In the genomic region with DNA sequence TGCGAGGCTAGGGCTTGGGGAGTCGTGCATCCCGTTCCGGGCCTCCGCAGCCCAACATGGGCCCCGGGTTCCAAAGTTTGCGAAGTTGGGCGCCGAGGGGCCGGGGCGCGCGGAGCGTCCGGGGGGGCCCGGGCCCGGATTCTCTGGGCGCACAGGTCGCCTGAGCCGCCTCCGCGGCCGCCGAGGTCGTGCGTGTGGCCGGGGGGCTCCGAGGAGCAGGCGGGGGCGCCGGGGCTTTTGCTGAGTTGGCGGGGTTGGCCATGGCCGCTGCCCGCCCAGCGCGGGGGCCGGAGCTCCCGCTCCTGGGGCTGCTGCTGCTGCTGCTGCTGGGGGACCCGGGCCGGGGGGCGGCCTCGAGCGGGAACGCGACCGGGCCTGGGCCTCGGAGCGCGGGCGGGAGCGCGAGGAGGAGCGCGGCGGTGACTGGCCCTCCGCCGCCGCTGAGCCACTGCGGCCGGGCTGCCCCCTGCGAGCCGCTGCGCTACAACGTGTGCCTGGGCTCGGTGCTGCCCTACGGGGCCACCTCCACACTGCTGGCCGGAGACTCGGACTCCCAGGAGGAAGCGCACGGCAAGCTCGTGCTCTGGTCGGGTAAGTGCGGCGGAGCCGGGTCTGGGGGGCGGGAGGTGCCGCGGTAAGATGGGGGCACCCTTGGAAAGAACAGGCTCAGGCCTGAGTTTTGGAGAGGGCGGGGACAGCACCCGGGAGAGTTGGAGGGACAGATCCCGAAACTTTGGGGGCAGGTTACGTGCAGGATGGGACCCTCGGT, we compare ENCODE assay signal across 1 cellular context.
TF ChIP-seq lines count a peak whose summit lies in the region.

No MANE protein-coding gene starts in this region.

TF ChIP-seq in HepG2, 621 proteins besides CTCF, POLR2A, EP300 and RAD21 (continued from another document and continues in another):
- TF ChIP-seq ZNF142 (CRISPR knock-in tag; IDR thresholded peaks at IDR 0.05) = no peak
- no peak for TF ChIP-seq ZNF430 (CRISPR knock-in tag; IDR thresholded peaks at IDR 0.05)
- TF ChIP-seq ZNF784 (CRISPR knock-in tag; IDR thresholded peaks at IDR 0.05; ENCODE audit: borderline replicate concordance) = 0 out of 2 replicates have a peak, but pooled peaks have one; percentile 15
- TF ChIP-seq RBFOX2 (IDR thresholded peaks at IDR 0.05; ENCODE audit: low read depth, low read length) = peak; percentile 39; the same call in 1 of the 2 replicates
- TF ChIP-seq, protein P1, sequence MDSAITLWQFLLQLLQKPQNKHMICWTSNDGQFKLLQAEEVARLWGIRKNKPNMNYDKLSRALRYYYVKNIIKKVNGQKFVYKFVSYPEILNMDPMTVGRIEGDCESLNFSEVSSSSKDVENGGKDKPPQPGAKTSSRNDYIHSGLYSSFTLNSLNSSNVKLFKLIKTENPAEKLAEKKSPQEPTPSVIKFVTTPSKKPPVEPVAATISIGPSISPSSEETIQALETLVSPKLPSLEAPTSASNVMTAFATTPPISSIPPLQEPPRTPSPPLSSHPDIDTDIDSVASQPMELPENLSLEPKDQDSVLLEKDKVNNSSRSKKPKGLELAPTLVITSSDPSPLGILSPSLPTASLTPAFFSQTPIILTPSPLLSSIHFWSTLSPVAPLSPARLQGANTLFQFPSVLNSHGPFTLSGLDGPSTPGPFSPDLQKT (CRISPR knock-in tag; IDR thresholded peaks at IDR 0.05; ENCODE audit: borderline replicate concordance) = no peak
- no peak for TF ChIP-seq MIXL1 (CRISPR knock-in tag; IDR thresholded peaks at IDR 0.05)
- TF ChIP-seq ZZZ3 (CRISPR knock-in tag; IDR thresholded peaks at IDR 0.05; ENCODE audit: borderline replicate concordance) = no peak
- TF ChIP-seq ZFYVE20 (CRISPR knock-in tag; IDR thresholded peaks at IDR 0.05; ENCODE audit: borderline replicate concordance, low read depth) = peak; percentile 66; the same call in 1 of the 2 replicates
- TF ChIP-seq CSRNP2 (CRISPR knock-in tag; conservative IDR thresholded peaks at IDR 0.05; ENCODE audit: low read depth) = no peak
- 0 out of 2 replicates have a peak, but pooled peaks have one; percentile 42 for TF ChIP-seq ZNF138 (CRISPR knock-in tag; IDR thresholded peaks at IDR 0.05; ENCODE audit: low read depth)
- peak; percentile 55; the same call in 1 of the 2 replicates for TF ChIP-seq ZC3H13 (CRISPR knock-in tag; IDR thresholded peaks at IDR 0.05)
- TF ChIP-seq, protein P2, sequence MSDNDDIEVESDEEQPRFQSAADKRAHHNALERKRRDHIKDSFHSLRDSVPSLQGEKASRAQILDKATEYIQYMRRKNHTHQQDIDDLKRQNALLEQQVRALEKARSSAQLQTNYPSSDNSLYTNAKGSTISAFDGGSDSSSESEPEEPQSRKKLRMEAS (IDR thresholded peaks at IDR 0.05) = peak; percentile 50
- TF ChIP-seq EHMT2 (IDR thresholded peaks at IDR 0.05; ENCODE audit: borderline replicate concordance, low read depth, low read length) = no peak
- TF ChIP-seq ZFP36L2 (CRISPR knock-in tag; IDR thresholded peaks at IDR 0.05) = no peak
- peak; percentile 74 for TF ChIP-seq HES4 (CRISPR knock-in tag; IDR thresholded peaks at IDR 0.05; ENCODE audit: borderline replicate concordance)
- 0 out of 2 replicates have a peak, but pooled peaks have one; percentile 39 for TF ChIP-seq ZNF501 (CRISPR knock-in tag; IDR thresholded peaks at IDR 0.05)
- no peak for TF ChIP-seq ISL2 (CRISPR knock-in tag; IDR thresholded peaks at IDR 0.05)
- peak; percentile 87 for TF ChIP-seq UBTF (CRISPR knock-in tag; IDR thresholded peaks at IDR 0.05)
- no peak for TF ChIP-seq ZSCAN12 (CRISPR knock-in tag; IDR thresholded peaks at IDR 0.05)
- no peak for TF ChIP-seq HDAC2 (CRISPR knock-in tag; IDR thresholded peaks at IDR 0.05)
- no peak for TF ChIP-seq TSC22D2 (CRISPR knock-in tag; IDR thresholded peaks at IDR 0.05; ENCODE audit: borderline replicate concordance)
- no peak for TF ChIP-seq ZNF607 (CRISPR knock-in tag; IDR thresholded peaks at IDR 0.05; ENCODE audit: borderline replicate concordance)
- TF ChIP-seq ZNF547 (CRISPR knock-in tag; IDR thresholded peaks at IDR 0.05) = no peak
- TF ChIP-seq, protein P3, sequence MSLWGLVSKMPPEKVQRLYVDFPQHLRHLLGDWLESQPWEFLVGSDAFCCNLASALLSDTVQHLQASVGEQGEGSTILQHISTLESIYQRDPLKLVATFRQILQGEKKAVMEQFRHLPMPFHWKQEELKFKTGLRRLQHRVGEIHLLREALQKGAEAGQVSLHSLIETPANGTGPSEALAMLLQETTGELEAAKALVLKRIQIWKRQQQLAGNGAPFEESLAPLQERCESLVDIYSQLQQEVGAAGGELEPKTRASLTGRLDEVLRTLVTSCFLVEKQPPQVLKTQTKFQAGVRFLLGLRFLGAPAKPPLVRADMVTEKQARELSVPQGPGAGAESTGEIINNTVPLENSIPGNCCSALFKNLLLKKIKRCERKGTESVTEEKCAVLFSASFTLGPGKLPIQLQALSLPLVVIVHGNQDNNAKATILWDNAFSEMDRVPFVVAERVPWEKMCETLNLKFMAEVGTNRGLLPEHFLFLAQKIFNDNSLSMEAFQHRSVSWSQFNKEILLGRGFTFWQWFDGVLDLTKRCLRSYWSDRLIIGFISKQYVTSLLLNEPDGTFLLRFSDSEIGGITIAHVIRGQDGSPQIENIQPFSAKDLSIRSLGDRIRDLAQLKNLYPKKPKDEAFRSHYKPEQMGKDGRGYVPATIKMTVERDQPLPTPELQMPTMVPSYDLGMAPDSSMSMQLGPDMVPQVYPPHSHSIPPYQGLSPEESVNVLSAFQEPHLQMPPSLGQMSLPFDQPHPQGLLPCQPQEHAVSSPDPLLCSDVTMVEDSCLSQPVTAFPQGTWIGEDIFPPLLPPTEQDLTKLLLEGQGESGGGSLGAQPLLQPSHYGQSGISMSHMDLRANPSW (CRISPR knock-in tag; IDR thresholded peaks at IDR 0.05; ENCODE audit: borderline replicate concordance) = no peak
- peak; percentile 64; the same call in 1 of the 2 replicates for TF ChIP-seq CCDC6 (CRISPR knock-in tag; IDR thresholded peaks at IDR 0.05)
- TF ChIP-seq ZNF768 (CRISPR knock-in tag; IDR thresholded peaks at IDR 0.05) = peak; percentile 14; the same call in 1 of the 2 replicates
- TF ChIP-seq ZNF770 (CRISPR knock-in tag; IDR thresholded peaks at IDR 0.05) = no peak
- TF ChIP-seq AHR (CRISPR knock-in tag; IDR thresholded peaks at IDR 0.05) = no peak
- no peak for TF ChIP-seq ZNF660 (CRISPR knock-in tag; IDR thresholded peaks at IDR 0.05; ENCODE audit: borderline replicate concordance, low read depth)
- TF ChIP-seq ZNF747 (CRISPR knock-in tag; IDR thresholded peaks at IDR 0.05; ENCODE audit: borderline replicate concordance) = peak; percentile 32; the same call in 1 of the 2 replicates
- TF ChIP-seq GLI4 (CRISPR knock-in tag; IDR thresholded peaks at IDR 0.05; ENCODE audit: borderline replicate concordance) = 0 out of 2 replicates have a peak, but pooled peaks have one; percentile 1
- TF ChIP-seq BRCA1 (CRISPR knock-in tag; IDR thresholded peaks at IDR 0.05) = no peak
- no peak for TF ChIP-seq ZNF30 (CRISPR knock-in tag; IDR thresholded peaks at IDR 0.05)
- TF ChIP-seq ZFP62 (CRISPR knock-in tag; IDR thresholded peaks at IDR 0.05) = no peak
- no peak for TF ChIP-seq ZBTB34 (CRISPR knock-in tag; IDR thresholded peaks at IDR 0.05)
